ENCODE assay signal across 10 cellular contexts in the genomic region with DNA sequence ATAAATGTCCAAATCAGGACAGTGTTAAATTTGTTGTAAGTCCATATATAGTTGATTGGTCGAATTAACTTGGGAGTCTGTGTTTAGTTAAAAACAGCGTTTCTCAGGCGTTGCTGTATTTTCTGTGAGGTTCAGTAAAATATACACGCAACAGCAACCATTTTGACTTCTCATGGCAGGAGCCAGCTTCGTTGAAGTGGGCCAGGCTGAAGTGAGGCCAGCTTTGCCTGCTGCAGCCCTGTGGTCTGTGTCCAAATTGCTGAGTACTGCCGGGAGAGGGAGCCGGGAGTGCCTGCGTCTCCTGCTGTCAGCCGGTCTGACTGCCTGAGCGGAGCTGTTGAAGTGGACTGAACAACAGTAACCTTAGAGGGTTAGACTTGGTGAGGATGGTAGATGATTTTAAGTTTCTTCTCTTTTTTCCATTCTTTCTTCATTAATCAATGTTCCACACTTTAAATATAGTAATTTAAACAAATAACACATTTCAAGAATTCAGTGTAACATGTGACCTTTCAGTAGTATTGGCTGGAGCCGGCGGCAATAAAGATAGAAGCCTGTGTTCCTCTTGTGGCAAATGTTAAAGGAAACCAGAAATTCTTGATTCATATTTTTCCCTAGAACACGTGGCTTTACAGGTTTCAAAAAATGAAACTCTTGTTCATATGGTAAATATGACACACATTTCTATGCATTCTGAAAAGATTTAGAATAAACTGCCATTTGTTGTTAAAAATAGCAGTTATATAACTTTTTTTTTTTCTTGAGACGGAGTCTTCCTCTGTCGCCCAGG. TPM values are rescaled to one million over a fixed set of nuclear protein-coding genes. Genes with fewer than 3 reads are reported as not detected.
DNase-seq lines count a peak whose midpoint lies in the region; ATAC-seq, FAIRE-seq and TF ChIP-seq lines count a peak whose summit lies in the region.
"Had no signal": no experiment of that assay in that cellular context is flagged by ENCODE, and none has a peak within 500 bp of the region (broad histone marks: within the 10 kb centered on the region; RNA-seq: fewer than 3 reads in every experiment).

No MANE protein-coding gene starts in this region.

- DNase-seq in A549 (ENCODE audit: low read depth in 1 of 2, low spot score in 1 of 2) (no peak), HEK293T (ENCODE audit: extremely low spot score) (peak; percentile 85), glutamatergic neuron (peak; percentile 75), trophoblast cell (peak; percentile 82 to 83), NOMO-1 (lab: John Stamatoyannopoulos, UW; ENCODE audit: unreplicated experiment in 2 of 2) (no peak)

- H3K79me1 ChIP-seq in trophoblast cell (ENCODE audit: low read length): peaks cover 22% of the 10 kb centered on the region

- H3K9me3 Mint-ChIP-seq in activated naive CD8-positive, alpha-beta T cell (ENCODE audit: low read depth): no peaks in the 10 kb centered on the region
- H3K9me3 Mint-ChIP-seq in glutamatergic neuron (ENCODE audit: unreplicated experiment): peaks cover 9% of the 10 kb centered on the region
- H3K9me3 Mint-ChIP-seq: activated naive CD4-positive, alpha-beta T cell treated with anti-CD3 and anti-CD28 coated beads, Interleukin-2, amount 50 U/mL, for 24 hours had no signal

- H2BK5ac ChIP-seq in trophoblast cell (ENCODE audit: low read depth, low read length, poor library complexity): peak overlapping the region; percentile 36

- H2AK5ac ChIP-seq in trophoblast cell (ENCODE audit: low read length): no peak overlapping the region

- CTCF ChIA-PET in A549 (lab: Yijun Ruan, JAX) (interaction anchor here (0.7 to 1.0 kb wide), 2 partner anchors 24 to 96 kb away, joined by 3 read pairs; no protein-coding TSS in a partner anchor), HEK293T (lab: Yijun Ruan, JAX) (interaction anchor here (1.2 to 1.4 kb wide), 2 partner anchors 9 to 12 kb away, joined by 3 to 5 read pairs; no protein-coding TSS in a partner anchor)

- TF ChIP-seq EP300 in A549 (IDR thresholded peaks at IDR 0.05): no peak

- no peak overlapping the region for H4K12ac ChIP-seq in trophoblast cell (ENCODE audit: low read depth, low read length)

- H3K27ac ChIP-seq in A549 (no peak overlapping the region), trophoblast cell (ENCODE audit: low read depth, low read length) (peak overlapping the region; percentile 63)

- H3K4me2 ChIP-seq in A549 (no peak overlapping the region), trophoblast cell (ENCODE audit: low read length) (no peak overlapping the region)

- H3K4me3 Mint-ChIP-seq in activated naive CD8-positive, alpha-beta T cell: no peak overlapping the region
- H3K4me3 Mint-ChIP-seq in glutamatergic neuron (ENCODE audit: unreplicated experiment): no peak overlapping the region
- H3K4me3 Mint-ChIP-seq: activated naive CD4-positive, alpha-beta T cell treated with anti-CD3 and anti-CD28 coated beads, Interleukin-2, amount 50 U/mL, for 24 hours had no signal

- no peak overlapping the region for H3K9ac ChIP-seq in trophoblast cell (ENCODE audit: low read length)

- peaks cover 1 to 7% of the 10 kb centered on the region in 2 experiments for H3K36me3 ChIP-seq in trophoblast cell (ENCODE audit: control insufficient read depth in 1 of 2, insufficient read depth in 2 of 2, low read length in 2 of 2)

- TF ChIP-seq POLR2A in A549 (IDR thresholded peaks at IDR 0.05; ENCODE audit: low read length): no peak

- H4K91ac ChIP-seq in trophoblast cell (ENCODE audit: low read depth, low read length): no peak overlapping the region

- H3K18ac ChIP-seq in trophoblast cell (ENCODE audit: low read length): no peak overlapping the region

- no peak overlapping the region for H2BK12ac ChIP-seq in trophoblast cell (ENCODE audit: low read length)

- H2BK120ac ChIP-seq in trophoblast cell (ENCODE audit: insufficient read depth, low read length, poor library complexity): no peak overlapping the region

- H3K4me1 ChIP-seq in A549 (no peaks in the 10 kb centered on the region), trophoblast cell (ENCODE audit: control insufficient read depth in 1 of 2, insufficient read depth in 2 of 2, low read length in 2 of 2) (peaks cover 22 to 35% of the 10 kb centered on the region in 2 experiments)

- no peaks in the 10 kb centered on the region for H3K27me3 Mint-ChIP-seq in activated naive CD8-positive, alpha-beta T cell
- peaks cover 1% of the 10 kb centered on the region for H3K27me3 Mint-ChIP-seq in glutamatergic neuron (ENCODE audit: unreplicated experiment)
- H3K27me3 Mint-ChIP-seq: activated naive CD4-positive, alpha-beta T cell treated with anti-CD3 and anti-CD28 coated beads, Interleukin-2, amount 50 U/mL, for 24 hours had no signal

- H3K79me2 ChIP-seq in trophoblast cell (ENCODE audit: control insufficient read depth, insufficient read depth, low read length, poor library complexity): peaks cover 3% of the 10 kb centered on the region

- H4K8ac ChIP-seq in trophoblast cell (ENCODE audit: low read depth, low read length): no peak overlapping the region

- H3K27me3 ChIP-seq in trophoblast cell (ENCODE audit: insufficient read depth, low read length): no peaks in the 10 kb centered on the region

- peaks cover 6% of the 10 kb centered on the region for H3K36me3 Mint-ChIP-seq in activated naive CD8-positive, alpha-beta T cell
- H3K36me3 Mint-ChIP-seq in glutamatergic neuron (ENCODE audit: unreplicated experiment): peaks cover 10% of the 10 kb centered on the region

- no peak for FAIRE-seq in A549 (lab: Jason Lieb, UNC)
- FAIRE-seq: GM18507 had no signal

- no peak overlapping the region for H2AFZ ChIP-seq in trophoblast cell (ENCODE audit: insufficient read depth, low read length, poor library complexity)

- TF ChIP-seq CTCF in A549 (IDR thresholded peaks at IDR 0.05) (no peak), glutamatergic neuron (IDR thresholded peaks at IDR 0.05; ENCODE audit: partially characterized antibody, unreplicated experiment) (peak; percentile 8)

- ATAC-seq in A549: peak; percentile 48 to 66; a peak in 3 of 6 replicates
- ATAC-seq in GM21786 (IDR thresholded peaks at IDR 0.05; ENCODE audit: unreplicated experiment): no peak
- ATAC-seq in HG03442 (IDR thresholded peaks at IDR 0.05; ENCODE audit: unreplicated experiment): no peak

- WGBS in A549 (ENCODE audit: missing lambda C conversion rate): 88% methylated on average over 15 of the region's 15 CpGs
- no CpG with 5 or more reads among the region's 15 CpGs for WGBS in trophoblast cell (ENCODE audit: extremely low coverage, insufficient coverage, insufficient read length)

- H3K27ac Mint-ChIP-seq in activated naive CD8-positive, alpha-beta T cell: peak overlapping the region; percentile 4
- no peak overlapping the region for H3K27ac Mint-ChIP-seq in glutamatergic neuron (ENCODE audit: unreplicated experiment)
- H3K27ac Mint-ChIP-seq: activated naive CD4-positive, alpha-beta T cell treated with anti-CD3 and anti-CD28 coated beads, Interleukin-2, amount 50 U/mL, for 24 hours had no signal

- H3K4me3 ChIP-seq in A549 (no peak overlapping the region), trophoblast cell (ENCODE audit: low read depth, low read length) (no peak overlapping the region)

- H3K23ac ChIP-seq in trophoblast cell (ENCODE audit: low read length): no peak overlapping the region

- H3K14ac ChIP-seq in trophoblast cell (ENCODE audit: low read length): no peak overlapping the region

- no peaks in the 10 kb centered on the region for H3K9me3 ChIP-seq in A549
- peaks cover 6% of the 10 kb centered on the region for H3K9me3 ChIP-seq in trophoblast cell (ENCODE audit: insufficient read depth, low read depth, low read length)

- peaks cover 47% of the 10 kb centered on the region for H3K4me1 Mint-ChIP-seq in activated naive CD8-positive, alpha-beta T cell (ENCODE audit: low read depth)
- peaks cover 34% of the 10 kb centered on the region for H3K4me1 Mint-ChIP-seq in glutamatergic neuron (ENCODE audit: low read depth, unreplicated experiment)

- no peak overlapping the region for H3K4ac ChIP-seq in trophoblast cell (ENCODE audit: low read depth, low read length)

- POLR2A ChIA-PET in A549 (lab: Yijun Ruan, JAX): no interaction called here
- POLR2A ChIA-PET in HEK293T (lab: Yijun Ruan, JAX): interaction anchor here (1.6 to 1.8 kb wide), 2 partner anchors 9 to 13 kb away, joined by 9 to 10 read pairs; no protein-coding TSS in a partner anchor

- TF ChIP-seq RAD21 in A549 (conservative IDR thresholded peaks at IDR 0.05 in 1 of 2, IDR thresholded peaks at IDR 0.05 in 1 of 2): no peak

TF ChIP-seq in A549, 52 proteins besides CTCF, POLR2A, EP300 and RAD21 (continues in another document):
- TF ChIP-seq CHD2 (IDR thresholded peaks at IDR 0.05; ENCODE audit: low read length, partially characterized antibody) (no peak), ZFP36 (IDR thresholded peaks at IDR 0.05; ENCODE audit: borderline replicate concordance, partially characterized antibody) (no peak), KDM1A (IDR thresholded peaks at IDR 0.05; ENCODE audit: low read depth) (no peak), POLR2AphosphoS2 (conservative IDR thresholded peaks at IDR 0.05; ENCODE audit: low read length) (no peak), TFCP2L1 (CRISPR knock-in tag; IDR thresholded peaks at IDR 0.05) (no peak), MAZ (IDR thresholded peaks at IDR 0.05; ENCODE audit: borderline replicate concordance, low read depth, low read length) (no peak), NPAS2 (CRISPR knock-in tag; IDR thresholded peaks at IDR 0.05; ENCODE audit: borderline replicate concordance) (no peak)

TF ChIP-seq in HEK293T, 16 proteins besides CTCF, POLR2A, EP300 and RAD21:
- TF ChIP-seq PKNOX1 (IDR thresholded peaks at IDR 0.05) (peak; percentile 39; the same call in 1 of the 2 replicates), FOXA1 (IDR thresholded peaks at IDR 0.05) (no peak)

RNA-seq across cellular contexts. Expression of gene ZNF750, which starts 37.0 kb away (rescaled TPM):
- polyA plus RNA-seq in A549 (2011; rRNA removed) (not detected in 2 replicates), A549 (2017; fragmentation: RNase III; extraction: RNeasy Plus Mini Kit Qiagen cat#74134 plus additional on column Dnase treatment) (not detected in 3 replicates)
- not detected in 2 replicates for polyA plus RNA-seq in A549 (2012; cell fraction: cytosol; rRNA removed)
- not detected in 2 replicates for polyA plus RNA-seq in A549 (2012; cell fraction: nucleus; rRNA removed)
- polyA minus RNA-seq in A549 (2011; rRNA and poly(A)+ RNA removed): not detected in 2 replicates
- total RNA-seq in glutamatergic neuron (ENCODE audit: unreplicated experiment): 1.4 TPM
- 28.8 and 29.8 TPM in 2 replicates for polyA plus RNA-seq in trophoblast cell (2013)

Comparison
In these comparisons a context has a peak if more than half of its experiments do, and no peak if none do; other contexts are left out.
1. ATAC-seq: peak in A549 (2 of 2); none in GM21786 (single experiment) and HG03442 (single experiment).
2. DNase-seq: peak in HEK293T (single experiment), glutamatergic neuron (single experiment) and trophoblast cell (2 of 2); none in A549 (0 of 2) and NOMO-1 (0 of 2).